In genomic region chr2:152445791-152446201, GRCh38 we compare ENCODE assay signal across 8 cellular contexts.
DNase-seq lines count a peak whose midpoint lies in the region; ATAC-seq and TF ChIP-seq lines count a peak whose summit lies in the region.

No MANE protein-coding gene starts in this region.

- no peak for TF ChIP-seq CTCF in choroid plexus epithelial cell (conservative IDR thresholded peaks at IDR 0.05; ENCODE audit: low read depth, low read length)

- peaks cover 18% of the 10 kb centered on the region for H3K27me3 Mint-ChIP-seq in activated CD4-positive, alpha-beta memory T cell treated with anti-CD3 and anti-CD28 coated beads for 36 hours

- intact Hi-C loops in activated CD4-positive, alpha-beta memory T cell treated with anti-CD3 and anti-CD28 coated beads for 36 hours (cut with micrococcal nuclease): no loop called here

- no peak overlapping the region for H3K4me3 ChIP-seq in choroid plexus epithelial cell (ENCODE audit: low read depth, low read length)

- CTCF ChIA-PET in activated CD4-positive, alpha-beta memory T cell treated with anti-CD3 and anti-CD28 coated beads for 36 hours (lab: Charles Lee): interaction anchor here (0.7 kb wide), 1 partner anchor 256 kb away, joined by 3 read pairs; no protein-coding TSS in a partner anchor

- no peak overlapping the region for H3K27ac Mint-ChIP-seq in activated CD4-positive, alpha-beta memory T cell treated with anti-CD3 and anti-CD28 coated beads for 36 hours

- peak; percentile 67 for ATAC-seq in HG03039 (IDR thresholded peaks at IDR 0.05; ENCODE audit: unreplicated experiment)
- ATAC-seq in GM21360 (IDR thresholded peaks at IDR 0.05; ENCODE audit: unreplicated experiment): no peak
- no peak for ATAC-seq in GM21367 (IDR thresholded peaks at IDR 0.05; ENCODE audit: unreplicated experiment)

- peaks cover 3% of the 10 kb centered on the region for H3K4me1 Mint-ChIP-seq in activated CD4-positive, alpha-beta memory T cell treated with anti-CD3 and anti-CD28 coated beads for 36 hours (ENCODE audit: low read depth)

- no peak overlapping the region for H3K4me3 Mint-ChIP-seq in activated CD4-positive, alpha-beta memory T cell treated with anti-CD3 and anti-CD28 coated beads for 36 hours

- DNase-seq in Ammon's horn (ENCODE audit: low spot score): peak; percentile 64
- DNase-seq in choroid plexus epithelial cell (ENCODE audit: low read depth): peak; percentile 89
- DNase-seq in occipital lobe (lab: John Stamatoyannopoulos, UW): peak; percentile 49
- no peak for DNase-seq in NCI-H524 treated with DMSO at 0.1 percent for 48 hours (lab: John Stamatoyannopoulos, UW)
- no peak for DNase-seq in activated CD4-positive, alpha-beta memory T cell treated with anti-CD3 and anti-CD28 coated beads for 36 hours

- no peaks in the 10 kb centered on the region for H3K9me3 Mint-ChIP-seq in activated CD4-positive, alpha-beta memory T cell treated with anti-CD3 and anti-CD28 coated beads for 36 hours

- POLR2A ChIA-PET in activated CD4-positive, alpha-beta memory T cell treated with anti-CD3 and anti-CD28 coated beads for 36 hours (lab: Charles Lee): interaction anchor here (0.9 to 1.0 kb wide), 2 partner anchors 30 to 339 kb away, joined by 3 to 4 read pairs; no protein-coding TSS in a partner anchor

- H3K36me3 Mint-ChIP-seq in activated CD4-positive, alpha-beta memory T cell treated with anti-CD3 and anti-CD28 coated beads for 36 hours: no peaks in the 10 kb centered on the region

Comparison
In these comparisons a context has a peak if more than half of its experiments do, and no peak if none do; other contexts are left out.
1. DNase-seq: peak in Ammon's horn (single experiment), choroid plexus epithelial cell (single experiment) and occipital lobe (single experiment); none in NCI-H524 treated with DMSO at 0.1 percent for 48 hours (single experiment) and activated CD4-positive, alpha-beta memory T cell treated with anti-CD3 and anti-CD28 coated beads for 36 hours (single experiment).